Comparison of ENCODE assay signal across 8 cellular contexts in the genomic region with DNA sequence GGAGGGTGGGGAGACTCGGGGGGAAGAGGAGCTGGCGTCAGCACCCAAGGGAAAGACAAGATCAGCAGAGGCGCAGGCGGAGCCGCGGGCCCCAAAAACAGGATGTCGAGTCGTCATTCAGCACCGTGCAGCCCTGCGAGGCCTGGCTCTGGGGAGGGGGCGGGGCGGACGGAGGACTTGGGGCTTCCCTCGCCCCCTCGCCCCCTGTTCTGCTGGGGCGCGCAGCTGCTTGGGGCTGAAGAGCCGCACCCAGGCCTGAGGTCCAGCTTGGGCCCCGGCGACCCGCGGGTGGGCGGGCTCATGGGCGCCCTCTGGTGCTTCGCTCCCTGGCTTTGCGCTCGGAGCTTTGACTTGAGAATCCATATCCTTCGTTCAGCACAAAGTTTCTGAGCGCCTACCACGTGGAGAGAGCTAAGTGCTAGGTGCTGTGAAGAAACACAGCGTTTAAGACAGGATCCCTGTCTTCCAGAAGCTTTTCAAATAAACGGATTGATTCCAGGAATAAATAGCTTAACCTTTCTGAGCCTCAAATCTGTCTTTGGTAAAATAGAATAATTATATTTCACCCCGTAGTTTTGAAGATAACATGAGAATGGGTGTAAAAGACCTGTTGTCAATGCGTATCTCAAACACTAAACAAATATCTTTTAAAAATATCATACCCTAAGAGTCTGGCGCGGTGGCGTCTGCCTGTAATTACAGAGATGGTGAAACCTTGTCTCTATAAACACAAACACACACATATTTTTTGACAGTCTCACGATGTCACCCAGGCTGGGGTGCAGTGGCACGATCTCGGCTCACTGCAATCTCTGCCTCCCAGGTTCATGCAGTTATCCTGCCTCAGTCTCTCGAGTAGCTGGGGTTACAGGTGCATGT. TPM values are rescaled to one million over a fixed set of nuclear protein-coding genes. Genes with fewer than 3 reads are reported as not detected.
DNase-seq lines count a peak whose midpoint lies in the region; ATAC-seq, FAIRE-seq and TF ChIP-seq lines count a peak whose summit lies in the region.

No MANE protein-coding gene starts in this region.

- POLR2A ChIA-PET in AG04449 (lab: Yijun Ruan, JAX), result interaction anchor here (1.5 to 1.9 kb wide), 2 partner anchors 13 to 18 kb away, joined by 5 to 10 read pairs; partner anchors contain the start of gene STIM1

- TF ChIP-seq CTCF in AG04449 (IDR thresholded peaks at IDR 0.05; ENCODE audit: insufficient read depth, low read length, missing control alignments), result peak; percentile 91

- H3K9ac ChIP-seq in iPS-20b (ENCODE audit: low read depth, low read length), result peak overlapping the region; percentile 77; the same call in 1 of the 2 replicates
- peak overlapping the region; percentile 91 for H3K9ac ChIP-seq in skeletal muscle satellite cell (ENCODE audit: low read depth, low read length)

- DNase-seq in AG04449 (ENCODE audit: low read depth, low spot score) (no peak), GM18507 (ENCODE audit: extremely low spot score, insufficient read length, low read depth) (peak; percentile 56), NCI-H1694 (lab: John Stamatoyannopoulos, UW) (peak; percentile 42), T-helper 2 cell (peak; percentile 84 to 97 (median 94)), brain pericyte (ENCODE audit: low read depth, low spot score) (peak; percentile 65)

- H3K9me3 ChIP-seq in iPS-20b (ENCODE audit: insufficient read depth, low read depth, low read length) (no peaks in the 10 kb centered on the region), skeletal muscle satellite cell (replicated peaks; ENCODE audit: low read length) (no peaks in the 10 kb centered on the region)

- H3K4me1 ChIP-seq in iPS-20b (ENCODE audit: insufficient read depth, low read length) (no peaks in the 10 kb centered on the region; the same call in none of the 2 replicates), skeletal muscle satellite cell (ENCODE audit: control insufficient read depth, insufficient read depth, low read length) (peaks cover 32% of the 10 kb centered on the region)

- FAIRE-seq in GM18507 (lab: Jason Lieb, UNC), result peak; percentile 76

- CTCF ChIA-PET in AG04449 (lab: Yijun Ruan, JAX), result interaction anchor here (0.7 to 27.1 kb wide), 36 partner anchors 3 to 388 kb away, joined by 3 to 1868 read pairs (median 4); partner anchors contain the start of genes PGAP2, RHOG and STIM1

- H3K4me3 ChIP-seq in AG04449 (ENCODE audit: low read depth, low read length) (peak overlapping the region; percentile 73), iPS-20b (ENCODE audit: low read length) (peak overlapping the region; percentile 79), skeletal muscle satellite cell (ENCODE audit: low read length) (peak overlapping the region; percentile 97)

- peak overlapping the region; percentile 82 for H3K4me2 ChIP-seq in skeletal muscle satellite cell (ENCODE audit: low read length)

- ATAC-seq in HG02943 (IDR thresholded peaks at IDR 0.05; ENCODE audit: low read depth, unreplicated experiment), result peak; percentile 50

- H3K36me3 ChIP-seq in iPS-20b (ENCODE audit: insufficient read depth, low read depth, low read length), result no peaks in the 10 kb centered on the region; the same call in none of the 2 replicates
- no peaks in the 10 kb centered on the region for H3K36me3 ChIP-seq in skeletal muscle satellite cell (ENCODE audit: insufficient read depth, low read length)

- peak overlapping the region; percentile 49 for H3K27ac ChIP-seq in iPS-20b (ENCODE audit: low read length)

- 0 out of 2 replicates have a peak, but pooled peaks cover 3% of the 10 kb centered on the region for H3K27me3 ChIP-seq in iPS-20b (ENCODE audit: insufficient read depth, low read length)
- no peaks in the 10 kb centered on the region for H3K27me3 ChIP-seq in skeletal muscle satellite cell (ENCODE audit: control insufficient read depth, insufficient read depth, low read length)

RNA-seq across cellular contexts. Expression of gene RHOG, which starts 0.9 kb away (rescaled TPM):
- total RNA-seq in skeletal muscle satellite cell (2012; rRNA removed), result 17.0 and 24.1 TPM in 2 replicates

RNA-seq across cellular contexts. Expression of gene STIM1, which starts 13.8 kb away (rescaled TPM):
- 26.6 and 28.2 TPM in 2 replicates for total RNA-seq in skeletal muscle satellite cell (2012; rRNA removed)

RNA-seq across cellular contexts. Expression of gene PGAP2, which starts 33.3 kb away (rescaled TPM):
- 11.9 and 13.3 TPM in 2 replicates for total RNA-seq in skeletal muscle satellite cell (2012; rRNA removed)

RNA-seq across cellular contexts. Expression of gene NUP98, which starts 44.3 kb away (rescaled TPM):
- 107 and 110 TPM in 2 replicates for total RNA-seq in skeletal muscle satellite cell (2012; rRNA removed)
